Comparison of ENCODE assay signal across 8 cellular contexts in the genomic region with DNA sequence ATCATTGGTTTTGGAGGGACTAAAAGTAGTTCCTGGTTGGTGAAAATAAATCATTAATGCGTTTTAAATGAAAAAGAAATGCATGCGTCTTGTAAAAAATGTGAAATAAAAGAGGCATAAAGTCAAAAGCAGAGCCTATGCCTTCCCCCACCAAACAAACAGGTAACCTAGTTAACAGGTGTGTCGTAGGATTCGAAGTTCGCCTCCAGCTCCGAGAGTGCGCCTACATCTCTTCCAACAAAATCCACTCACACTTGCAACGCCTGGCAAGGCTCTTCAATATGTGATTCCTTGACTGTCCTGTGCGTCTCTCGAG. TPM values are rescaled to one million over a fixed set of nuclear protein-coding genes. Genes with fewer than 3 reads are reported as not detected.
A peak's percentile ranks its signal among the peaks of the same experiment; 100 is the strongest.
DNase-seq lines count a peak whose midpoint lies in the region; ATAC-seq and TF ChIP-seq lines count a peak whose summit lies in the region.

No MANE protein-coding gene starts in this region.

- H3K9ac ChIP-seq in iPS-18a (ENCODE audit: low read length): peak overlapping the region; percentile 70

- H3K9me3 Mint-ChIP-seq in activated T-cell treated with anti-CD3 and anti-CD28 coated beads, Interleukin-2, amount 50 U/mL, for 4 hours: no peaks in the 10 kb centered on the region
- H3K9me3 Mint-ChIP-seq in activated naive CD4-positive, alpha-beta T cell treated with anti-CD3 and anti-CD28 coated beads, Interleukin-2, amount 10 ng/mL, durations not matched to agents 7 days and 5 days: no peaks in the 10 kb centered on the region

- no peak for ATAC-seq in activated T-cell treated with anti-CD3 and anti-CD28 coated beads, Interleukin-2, amount 50 U/mL, for 4 hours
- ATAC-seq in HG03097 (IDR thresholded peaks at IDR 0.05; ENCODE audit: low FRiP score, unreplicated experiment) (no peak), mucosa of descending colon (no peak)

- H3K36me3 Mint-ChIP-seq in activated T-cell treated with anti-CD3 and anti-CD28 coated beads, Interleukin-2, amount 50 U/mL, for 4 hours (ENCODE audit: insufficient read depth): peaks cover 9% of the 10 kb centered on the region
- peaks cover 36% of the 10 kb centered on the region for H3K36me3 Mint-ChIP-seq in activated naive CD4-positive, alpha-beta T cell treated with anti-CD3 and anti-CD28 coated beads, Interleukin-2, amount 10 ng/mL, durations not matched to agents 7 days and 5 days

- H3K4me3 ChIP-seq in iPS-18a (ENCODE audit: low read length): peak overlapping the region; percentile 77
- no peak overlapping the region for H3K4me3 ChIP-seq in mucosa of descending colon

- peak overlapping the region; percentile 97 for H3K27ac Mint-ChIP-seq in activated naive CD4-positive, alpha-beta T cell treated with anti-CD3 and anti-CD28 coated beads, Interleukin-2, amount 10 ng/mL, durations not matched to agents 7 days and 5 days

- peaks cover 46% of the 10 kb centered on the region for H3K4me1 ChIP-seq in iPS-18a (ENCODE audit: control insufficient read depth, low read depth, low read length)
- peaks cover 7% of the 10 kb centered on the region for H3K4me1 ChIP-seq in mucosa of descending colon (ENCODE audit: low read depth)

- peak overlapping the region; percentile 55 for H3K27ac ChIP-seq in iPS-18a (ENCODE audit: low read length)

- no peak for TF ChIP-seq CTCF in mucosa of descending colon (IDR thresholded peaks at IDR 0.05)

- H3K4me3 Mint-ChIP-seq in activated T-cell treated with anti-CD3 and anti-CD28 coated beads, Interleukin-2, amount 50 U/mL, for 4 hours: peak overlapping the region; percentile 95
- peak overlapping the region; percentile 93 for H3K4me3 Mint-ChIP-seq in activated naive CD4-positive, alpha-beta T cell treated with anti-CD3 and anti-CD28 coated beads, Interleukin-2, amount 10 ng/mL, durations not matched to agents 7 days and 5 days

- no peaks in the 10 kb centered on the region for H3K27me3 ChIP-seq in iPS-18a (ENCODE audit: control insufficient read depth, insufficient read depth, low read length)

- CTCF ChIA-PET in activated naive CD4-positive, alpha-beta T cell treated with anti-CD3 and anti-CD28 coated beads, Interleukin-2, amount 10 ng/mL, durations not matched to agents 7 days and 5 days (lab: Charles Lee): interaction anchor here (3.1 kb wide), 1 partner anchor 22 kb away, joined by 9 read pairs; no protein-coding TSS in a partner anchor

- H3K9me3 ChIP-seq in iPS-18a (ENCODE audit: control insufficient read depth, low read depth, low read length) (no peaks in the 10 kb centered on the region), mucosa of descending colon (no peaks in the 10 kb centered on the region)

- no peaks in the 10 kb centered on the region for H3K27me3 Mint-ChIP-seq in activated T-cell treated with anti-CD3 and anti-CD28 coated beads, Interleukin-2, amount 50 U/mL, for 4 hours (ENCODE audit: low read depth)
- H3K27me3 Mint-ChIP-seq in activated naive CD4-positive, alpha-beta T cell treated with anti-CD3 and anti-CD28 coated beads, Interleukin-2, amount 10 ng/mL, durations not matched to agents 7 days and 5 days: no peaks in the 10 kb centered on the region

- no peak for DNase-seq in activated T-cell treated with anti-CD3 and anti-CD28 coated beads, Interleukin-2, amount 50 U/mL, for 4 hours
- no peak for DNase-seq in activated T-cell treated with anti-CD3 and anti-CD28 coated beads, Interleukin-2, amount 50 U/mL, for 1 hour
- DNase-seq in activated naive CD4-positive, alpha-beta T cell treated with anti-CD3 and anti-CD28 coated beads, Interleukin-2, amount 10 ng/mL, durations not matched to agents 7 days and 5 days: no peak
- DNase-seq in superior temporal gyrus (ENCODE audit: extremely low spot score) (peak; percentile 46), mucosa of descending colon (no peak), globus pallidus (ENCODE audit: low spot score) (no peak)

- peaks cover 53% of the 10 kb centered on the region for H3K4me1 Mint-ChIP-seq in activated T-cell treated with anti-CD3 and anti-CD28 coated beads, Interleukin-2, amount 50 U/mL, for 4 hours (ENCODE audit: low read depth)
- peaks cover 55% of the 10 kb centered on the region for H3K4me1 Mint-ChIP-seq in activated naive CD4-positive, alpha-beta T cell treated with anti-CD3 and anti-CD28 coated beads, Interleukin-2, amount 10 ng/mL, durations not matched to agents 7 days and 5 days

- intact Hi-C loops in mucosa of descending colon (cut with DNase I, micrococcal nuclease): no loop called here

- H3K36me3 ChIP-seq in iPS-18a (ENCODE audit: control insufficient read depth, low read depth, low read length): peaks cover 5% of the 10 kb centered on the region
- no peaks in the 10 kb centered on the region for H3K36me3 ChIP-seq in mucosa of descending colon (ENCODE audit: low read depth)

RNA-seq across cellular contexts. Expression of a gene that starts 0.7 kb away (rescaled TPM):
- total RNA-seq in activated T-cell treated with anti-CD3 and anti-CD28 coated beads, Interleukin-2, amount 50 U/mL, for 4 hours: 10 to 100 TPM; 58.6 to 60.7 (median 59.6) TPM
- total RNA-seq in mucosa of descending colon: 100 to 1,000 TPM in 1 of 3 donors, 10 to 100 TPM in 2; 78.7 to 131 (median 93.1) TPM
